ENCODE assay signal across 8 cellular contexts in genomic region chr3:101850327-101851048, GRCh38. TPM values are rescaled to one million over a fixed set of nuclear protein-coding genes. Genes with fewer than 3 reads are reported as not detected.
DNase-seq lines count a peak whose midpoint lies in the region; ATAC-seq and TF ChIP-seq lines count a peak whose summit lies in the region.

No MANE protein-coding gene starts in this region.

- H3K4me3 Mint-ChIP-seq in activated CD8-positive, alpha-beta memory T cell treated with anti-CD3 and anti-CD28 coated beads, Interleukin-2, amount 10 ng/mL, durations not matched to agents 7 days and 5 days: peak overlapping the region; percentile 96

- peaks cover 54% of the 10 kb centered on the region for H3K36me3 Mint-ChIP-seq in activated CD8-positive, alpha-beta memory T cell treated with anti-CD3 and anti-CD28 coated beads, Interleukin-2, amount 10 ng/mL, durations not matched to agents 7 days and 5 days

- H3K27me3 Mint-ChIP-seq in activated CD8-positive, alpha-beta memory T cell treated with anti-CD3 and anti-CD28 coated beads, Interleukin-2, amount 10 ng/mL, durations not matched to agents 7 days and 5 days: no peaks in the 10 kb centered on the region

- intact Hi-C loops in esophagus muscularis mucosa (cut with DNase I): loop anchor here (2.0 kb wide), 1 partner anchor 374 kb away; no protein-coding TSS in a partner anchor

- H3K4me3 ChIP-seq in BLaER1 (peak overlapping the region; percentile 83), MM.1S (ENCODE audit: low read length) (peak overlapping the region; percentile 92), esophagus muscularis mucosa (peak overlapping the region; percentile 89 to 96 (median 94))

- H3K4me1 Mint-ChIP-seq in activated CD8-positive, alpha-beta memory T cell treated with anti-CD3 and anti-CD28 coated beads, Interleukin-2, amount 10 ng/mL, durations not matched to agents 7 days and 5 days: peaks cover 47% of the 10 kb centered on the region

- peak overlapping the region; percentile 32; the same call in 1 of the 2 replicates for H2AFZ ChIP-seq in MM.1S (ENCODE audit: low read length)

- 1% methylated on average over 19 of the region's 19 CpGs for WGBS in esophagus muscularis mucosa

- no peaks in the 10 kb centered on the region for H3K9me2 ChIP-seq in MM.1S (replicated peaks; ENCODE audit: insufficient read depth, low read length)

- H3K4me1 ChIP-seq in BLaER1 (peaks cover 19% of the 10 kb centered on the region), MM.1S (ENCODE audit: low read length) (peaks cover 14% of the 10 kb centered on the region), esophagus muscularis mucosa (peaks cover 5 to 59% (median 50%) of the 10 kb centered on the region in 4 donors)

- peaks cover 6% of the 10 kb centered on the region; the same call in 1 of the 2 replicates for H3K9me3 ChIP-seq in BLaER1
- H3K9me3 ChIP-seq in MM.1S (replicated peaks; ENCODE audit: insufficient read depth, low read length): no peaks in the 10 kb centered on the region
- no peaks in the 10 kb centered on the region for H3K9me3 ChIP-seq in esophagus muscularis mucosa

- TF ChIP-seq POLR2A in esophagus muscularis mucosa (IDR thresholded peaks at IDR 0.05; ENCODE audit: low read depth): no peak

- peaks cover 12% of the 10 kb centered on the region; the same call in 1 of the 2 replicates for H3K27me3 ChIP-seq in BLaER1
- no peaks in the 10 kb centered on the region for H3K27me3 ChIP-seq in MM.1S (replicated peaks; ENCODE audit: insufficient read depth, low read length)
- no peaks in the 10 kb centered on the region for H3K27me3 ChIP-seq in esophagus muscularis mucosa

- H3F3A ChIP-seq in MM.1S (ENCODE audit: insufficient read depth, low read length): peaks cover 21% of the 10 kb centered on the region

- peaks cover 37% of the 10 kb centered on the region for H3K79me2 ChIP-seq in MM.1S (ENCODE audit: low read length)

- H4K20me1 ChIP-seq in BLaER1 (peaks cover 24% of the 10 kb centered on the region; the same call in 1 of the 2 replicates), MM.1S (ENCODE audit: insufficient read depth, low read length) (no peaks in the 10 kb centered on the region)

- no peak for TF ChIP-seq EP300 in esophagus muscularis mucosa (IDR thresholded peaks at IDR 0.05)

- H3K4me2 ChIP-seq in BLaER1 (peak overlapping the region; percentile 89), MM.1S (ENCODE audit: low read depth, low read length) (peak overlapping the region; percentile 77)

- H3K27ac ChIP-seq in BLaER1 (peak overlapping the region; percentile 74), MM.1S (ENCODE audit: low read length) (peak overlapping the region; percentile 87), esophagus muscularis mucosa (replicated peaks in 1 of 4) (peak overlapping the region; percentile 98 to 99 (median 98))

- peak overlapping the region; percentile 99 for H3K27ac Mint-ChIP-seq in activated CD8-positive, alpha-beta memory T cell treated with anti-CD3 and anti-CD28 coated beads, Interleukin-2, amount 10 ng/mL, durations not matched to agents 7 days and 5 days

- peak overlapping the region; percentile 75 for H3K9ac ChIP-seq in BLaER1
- peak overlapping the region; percentile 97 for H3K9ac ChIP-seq in MM.1S (ENCODE audit: low read length)

- H3K9me3 Mint-ChIP-seq in activated CD8-positive, alpha-beta memory T cell treated with anti-CD3 and anti-CD28 coated beads, Interleukin-2, amount 10 ng/mL, durations not matched to agents 7 days and 5 days (ENCODE audit: low read depth): no peaks in the 10 kb centered on the region

- TF ChIP-seq CTCF in MM.1S (IDR thresholded peaks at IDR 0.05; ENCODE audit: low read length) (no peak), esophagus muscularis mucosa (IDR thresholded peaks at IDR 0.05) (no peak)

- peak; percentile 30 for ATAC-seq in GM19351 (IDR thresholded peaks at IDR 0.05; ENCODE audit: unreplicated experiment)
- peak; percentile 8 for ATAC-seq in activated CD8-positive, alpha-beta memory T cell treated with anti-CD3 and anti-CD28 coated beads, Interleukin-2, amount 10 ng/mL, durations not matched to agents 7 days and 5 days

- CTCF ChIA-PET in activated CD8-positive, alpha-beta memory T cell treated with anti-CD3 and anti-CD28 coated beads, Interleukin-2, amount 10 ng/mL, durations not matched to agents 7 days and 5 days (lab: Charles Lee): interaction anchor here (0.7 to 2.2 kb wide), 14 partner anchors 20 to 379 kb away, joined by 3 to 11 read pairs (median 4); partner anchors contain the start of genes PCNP and RPL24

- peaks cover 33% of the 10 kb centered on the region for H3K36me3 ChIP-seq in BLaER1
- peaks cover 26% of the 10 kb centered on the region for H3K36me3 ChIP-seq in MM.1S (replicated peaks; ENCODE audit: insufficient read depth, low read length)
- H3K36me3 ChIP-seq in esophagus muscularis mucosa: peaks cover 33 to 40% (median 36%) of the 10 kb centered on the region in 4 donors

- DNase-seq in MM.1S (peak; percentile 75), esophagus muscularis mucosa (ENCODE audit: extremely low spot score) (no peak), pons (ENCODE audit: low spot score) (peak; percentile 38), ureter (ENCODE audit: low spot score) (no peak), NCI-H446 (lab: John Stamatoyannopoulos, UW) (no peak)
- peak; percentile 81 for DNase-seq in activated CD8-positive, alpha-beta memory T cell treated with anti-CD3 and anti-CD28 coated beads, Interleukin-2, amount 10 ng/mL, durations not matched to agents 7 days and 5 days

RNA-seq across cellular contexts. Expression of gene NFKBIZ, which starts 1.2 kb away (rescaled TPM):
- 10 to 100 TPM; 51.3 to 65.1 TPM for total RNA-seq in activated CD8-positive, alpha-beta memory T cell treated with anti-CD3 and anti-CD28 coated beads, Interleukin-2, amount 10 ng/mL, durations not matched to agents 7 days and 5 days
- total RNA-seq in esophagus muscularis mucosa (100 to 1,000 TPM in 1 of 4 donors, 10 to 100 TPM in 3; 49.8 to 103 (median 95.4) TPM), ureter (81.8 TPM)

Comparison
In these comparisons a context has a peak if more than half of its experiments do, and no peak if none do; other contexts are left out.
1. DNase-seq: peak in MM.1S (single experiment), activated CD8-positive, alpha-beta memory T cell treated with anti-CD3 and anti-CD28 coated beads, Interleukin-2, amount 10 ng/mL, durations not matched to agents 7 days and 5 days (single experiment) and pons (single experiment); none in esophagus muscularis mucosa (single experiment), ureter (single experiment) and NCI-H446 (0 of 2).
2. Peak in every context shown above with its lines, with median percentiles within 50 percentile points of each other: H3K27ac ChIP-seq and H3K4me3 ChIP-seq.